21 cellular contexts compared by ENCODE assay signal in genomic region chr11:80365980-80366379, GRCh38.
"Had no signal": no experiment of that assay in that cellular context is flagged by ENCODE, and none has a peak within 500 bp of the region (broad histone marks: within the 10 kb centered on the region; RNA-seq: fewer than 3 reads in every experiment).

No MANE protein-coding gene starts in this region.

- H3K36me3 Mint-ChIP-seq: naive thymus-derived CD4-positive, alpha-beta T cell; stimulated activated naive B cell treated with anti-CD40 and anti-IgM and Interleukin-4, amounts not matched to agents 10 μg/mL and 1 μg/mL and 100 μg/mL, for 72 hours had no signal

- ATAC-seq: esophagus mucosa; gastrocnemius medialis; heart right ventricle; left lobe of liver; naive thymus-derived CD4-positive, alpha-beta T cell; stimulated activated naive B cell treated with anti-CD40 and anti-IgM and Interleukin-4, amounts not matched to agents 10 μg/mL and 1 μg/mL and 100 μg/mL, for 72 hours; stimulated activated naive CD8-positive, alpha-beta T cell treated with anti-CD3 and anti-CD28 coated beads, Interleukin-15, amount 100 ng/mL, for 72 hours had no signal

- H3K27ac ChIP-seq: dorsolateral prefrontal cortex, gastrocnemius medialis, heart right ventricle, neutrophil, sigmoid colon, skin epidermis, testis, tibial nerve had no signal

- DNase-seq: cortex of kidney; dorsolateral prefrontal cortex; effector CD8-positive, alpha-beta T cell; gastrocnemius medialis; heart right ventricle; hypothalamus; naive thymus-derived CD4-positive, alpha-beta T cell; posterior cingulate gyrus; sigmoid colon; stimulated activated CD4-positive, alpha-beta T cell treated with anti-CD3 and anti-CD28 coated beads, Interleukin-2, amount 100 ng/mL, for 24 hours; stimulated activated CD4-positive, alpha-beta T cell treated with anti-CD3 and anti-CD28 coated beads, Interleukin-4, amount 100 ng/mL, for 4 hours; stimulated activated naive B cell treated with anti-CD40 and anti-IgM and Interleukin-4, amounts not matched to agents 10 μg/mL and 1 μg/mL and 100 μg/mL, for 72 hours; stimulated activated naive CD8-positive, alpha-beta T cell treated with anti-CD3 and anti-CD28 coated beads, Interleukin-15, amount 100 ng/mL, for 72 hours; testis had no signal

- H3K27ac Mint-ChIP-seq: naive thymus-derived CD4-positive, alpha-beta T cell; stimulated activated naive B cell treated with anti-CD40 and anti-IgM and Interleukin-4, amounts not matched to agents 10 μg/mL and 1 μg/mL and 100 μg/mL, for 72 hours; stimulated activated naive CD8-positive, alpha-beta T cell treated with anti-CD3 and anti-CD28 coated beads, Interleukin-15, amount 100 ng/mL, for 72 hours had no signal

- H3K9me3 ChIP-seq: gastrocnemius medialis, heart right ventricle, neutrophil, sigmoid colon, testis, tibial nerve had no signal

- H3K4me3 Mint-ChIP-seq: naive thymus-derived CD4-positive, alpha-beta T cell; stimulated activated naive B cell treated with anti-CD40 and anti-IgM and Interleukin-4, amounts not matched to agents 10 μg/mL and 1 μg/mL and 100 μg/mL, for 72 hours; stimulated activated naive CD8-positive, alpha-beta T cell treated with anti-CD3 and anti-CD28 coated beads, Interleukin-15, amount 100 ng/mL, for 72 hours had no signal

- H3K27me3 Mint-ChIP-seq: naive thymus-derived CD4-positive, alpha-beta T cell; stimulated activated naive B cell treated with anti-CD40 and anti-IgM and Interleukin-4, amounts not matched to agents 10 μg/mL and 1 μg/mL and 100 μg/mL, for 72 hours; stimulated activated naive CD8-positive, alpha-beta T cell treated with anti-CD3 and anti-CD28 coated beads, Interleukin-15, amount 100 ng/mL, for 72 hours had no signal

- FAIRE-seq: endometrium, islet of Langerhans had no signal

- H3K4me1 ChIP-seq: gastrocnemius medialis, heart right ventricle, sigmoid colon, testis, tibial nerve had no signal

- H3K4me1 Mint-ChIP-seq: naive thymus-derived CD4-positive, alpha-beta T cell; stimulated activated naive B cell treated with anti-CD40 and anti-IgM and Interleukin-4, amounts not matched to agents 10 μg/mL and 1 μg/mL and 100 μg/mL, for 72 hours; stimulated activated naive CD8-positive, alpha-beta T cell treated with anti-CD3 and anti-CD28 coated beads, Interleukin-15, amount 100 ng/mL, for 72 hours had no signal

- H3K27me3 ChIP-seq: dorsolateral prefrontal cortex, gastrocnemius medialis, heart right ventricle, neutrophil, sigmoid colon, testis, tibial nerve had no signal

- H3K36me3 ChIP-seq: gastrocnemius medialis, heart right ventricle, neutrophil, sigmoid colon, tibial nerve had no signal

- H3K4me3 ChIP-seq: gastrocnemius medialis, heart right ventricle, sigmoid colon, skin epidermis, testis, tibial nerve had no signal
